ENCODE assay signal across 13 cellular contexts in the genomic region with DNA sequence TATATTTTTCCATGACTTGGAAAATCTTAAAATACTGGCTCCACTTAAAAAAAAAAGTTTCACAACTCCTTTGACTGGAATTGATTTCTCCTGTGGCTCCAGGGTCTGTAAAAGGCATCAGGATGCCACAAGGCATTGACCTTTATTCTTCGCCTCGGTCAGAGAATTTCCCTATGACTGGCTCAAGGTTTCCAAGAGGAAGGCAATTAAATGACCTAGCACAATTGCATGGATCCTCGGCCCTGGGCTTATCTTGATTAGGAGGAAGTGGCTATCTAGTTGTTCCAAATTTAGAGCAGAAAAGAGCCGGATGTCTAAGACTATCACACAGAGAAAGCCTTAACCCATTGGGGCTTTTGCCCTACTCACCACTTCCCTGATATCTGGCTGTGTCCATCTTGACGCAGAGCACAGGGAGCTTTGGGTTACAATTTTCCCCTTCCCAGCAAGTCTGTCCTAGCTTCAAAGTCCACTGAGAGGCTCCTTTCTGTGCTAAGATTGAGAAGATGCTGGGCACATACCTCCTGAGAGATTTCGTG. TPM values are rescaled to one million over a fixed set of nuclear protein-coding genes. Genes with fewer than 3 reads are reported as not detected.
DNase-seq lines count a peak whose midpoint lies in the region; ATAC-seq and TF ChIP-seq lines count a peak whose summit lies in the region.
"Had no signal": no experiment of that assay in that cellular context is flagged by ENCODE, and none has a peak within 500 bp of the region (broad histone marks: within the 10 kb centered on the region; RNA-seq: fewer than 3 reads in every experiment).

No MANE protein-coding gene starts in this region.

- TF ChIP-seq POLR2A in right lobe of liver (IDR thresholded peaks at IDR 0.05): no peak
- no peak for TF ChIP-seq POLR2A in testis (IDR thresholded peaks at IDR 0.05)

- H3K9me3 ChIP-seq in right lobe of liver (no peaks in the 10 kb centered on the region), testis (no peaks in the 10 kb centered on the region)
- H3K9me3 ChIP-seq: SJSA1 had no signal

- H3K36me3 Mint-ChIP-seq in activated T-cell treated with anti-CD3 and anti-CD28 coated beads, Interleukin-2, amount 50 U/mL, for 72 hours (ENCODE audit: insufficient read depth in 2 of 2): no peaks in the 10 kb centered on the region
- H3K36me3 Mint-ChIP-seq: activated naive CD8-positive, alpha-beta T cell had no signal

- no peaks in the 10 kb centered on the region for H3K4me1 ChIP-seq in right lobe of liver
- H3K4me1 ChIP-seq in testis: peaks cover 30% of the 10 kb centered on the region

- intact Hi-C loops in right lobe of liver (cut with DNase I): no loop called here
- intact Hi-C loops in testis (cut with DNase I; ENCODE audit: low total_unique reads): no loop called here

- H3K4me1 Mint-ChIP-seq in activated T-cell treated with anti-CD3 and anti-CD28 coated beads, Interleukin-2, amount 50 U/mL, for 72 hours (ENCODE audit: low read depth): no peaks in the 10 kb centered on the region

- H3K27ac Mint-ChIP-seq in activated T-cell treated with anti-CD3 and anti-CD28 coated beads, Interleukin-2, amount 50 U/mL, for 72 hours: no peak overlapping the region
- H3K27ac Mint-ChIP-seq: activated naive CD8-positive, alpha-beta T cell; dendritic cell treated with granulocyte-macrophage colony-stimulating factor and Interleukin-4, amounts not matched to agents 40 ng/mL and 50 ng/mL, for 4 days had no signal

- no peaks in the 10 kb centered on the region for H3K9me3 Mint-ChIP-seq in activated T-cell treated with anti-CD3 and anti-CD28 coated beads, Interleukin-2, amount 50 U/mL, for 72 hours
- H3K9me3 Mint-ChIP-seq: dendritic cell treated with granulocyte-macrophage colony-stimulating factor and Interleukin-4, amounts not matched to agents 40 ng/mL and 50 ng/mL, for 4 days had no signal

- H3K4me3 Mint-ChIP-seq in activated T-cell treated with anti-CD3 and anti-CD28 coated beads, Interleukin-2, amount 50 U/mL, for 72 hours: no peak overlapping the region
- H3K4me3 Mint-ChIP-seq: activated naive CD8-positive, alpha-beta T cell; dendritic cell treated with granulocyte-macrophage colony-stimulating factor and Interleukin-4, amounts not matched to agents 40 ng/mL and 50 ng/mL, for 4 days had no signal

- H3K27ac ChIP-seq in right lobe of liver (no peak overlapping the region), testis (peak overlapping the region; percentile 13 to 74)
- H3K27ac ChIP-seq: SJSA1 had no signal

- ATAC-seq in esophagus mucosa (peak; percentile 48), right lobe of liver (peak; percentile 57 to 77 (median 62))
- no peak for ATAC-seq in activated T-cell treated with anti-CD3 and anti-CD28 coated beads, Interleukin-2, amount 50 U/mL, for 72 hours (replicated peaks in 1 of 2)

- H3K36me3 ChIP-seq in right lobe of liver (no peaks in the 10 kb centered on the region), testis (ENCODE audit: low read depth, missing control alignments) (no peaks in the 10 kb centered on the region)
- H3K36me3 ChIP-seq: SJSA1 had no signal

- H3K27me3 ChIP-seq in right lobe of liver: no peaks in the 10 kb centered on the region
- H3K27me3 ChIP-seq in testis: no peaks in the 10 kb centered on the region
- H3K27me3 ChIP-seq: SJSA1 had no signal

- H3K4me3 ChIP-seq in right lobe of liver (no peak overlapping the region), testis (no peak overlapping the region)
- H3K4me3 ChIP-seq: SJSA1 had no signal

- WGBS in right lobe of liver (ENCODE audit: insufficient coverage, low coverage, low lambda C conversion rate, missing lambda C conversion rate): 30% methylated on average over 6 of the region's 6 CpGs
- 35 to 50% methylated on average over 6 of the region's 6 CpGs for WGBS in testis, 2 donors

- peaks cover 51% of the 10 kb centered on the region for H3K27me3 Mint-ChIP-seq in activated T-cell treated with anti-CD3 and anti-CD28 coated beads, Interleukin-2, amount 50 U/mL, for 72 hours (ENCODE audit: low read depth)

- TF ChIP-seq CTCF in right lobe of liver (IDR thresholded peaks at IDR 0.05) (no peak), testis (IDR thresholded peaks at IDR 0.05) (no peak)

- DNase-seq in NOMO-1 treated with DMSO at 0.1 percent for 48 hours (lab: John Stamatoyannopoulos, UW; ENCODE audit: unreplicated experiment) (peak; percentile 65), right lobe of liver (no peak), testis (no peak), NCI-H510A treated with DMSO at 0.1 percent for 48 hours (lab: John Stamatoyannopoulos, UW) (no peak), NCI-H2171 (lab: John Stamatoyannopoulos, UW) (no peak), NCI-H510A (lab: John Stamatoyannopoulos, UW) (no peak)
- DNase-seq in activated T-cell treated with anti-CD3 and anti-CD28 coated beads, Interleukin-2, amount 50 U/mL, for 72 hours: no peak
- DNase-seq: foreskin fibroblast, NCI-H1694 had no signal

RNA-seq across cellular contexts. Expression of a gene that starts 56.9 kb away (rescaled TPM):
- total RNA-seq in esophagus mucosa: 7.5 TPM
- under 1 TPM in 4 of 6 experiments, not detected in 2; 0.07 to 0.58 (median 0.11) TPM for total RNA-seq in right lobe of liver
- 10 to 100 TPM; 37.2 to 55.5 TPM for total RNA-seq in testis
- polyA plus RNA-seq in testis (ENCODE audit: insufficient read depth, low read depth, low replicate concordance): 49.4 TPM
- total RNA-seq in activated T-cell treated with anti-CD3 and anti-CD28 coated beads, Interleukin-2, amount 50 U/mL, for 72 hours: under 1 TPM; 0.19 to 0.30 TPM

Comparison
In these comparisons a context has a peak if more than half of its experiments do, and no peak if none do; other contexts are left out.
1. ATAC-seq: peak in esophagus mucosa (single experiment) and right lobe of liver (4 of 4); none in activated T-cell treated with anti-CD3 and anti-CD28 coated beads, Interleukin-2, amount 50 U/mL, for 72 hours (0 of 2).
2. H3K27ac ChIP-seq: peak in testis (2 of 2); none in right lobe of liver (0 of 3).